In the genomic region with DNA sequence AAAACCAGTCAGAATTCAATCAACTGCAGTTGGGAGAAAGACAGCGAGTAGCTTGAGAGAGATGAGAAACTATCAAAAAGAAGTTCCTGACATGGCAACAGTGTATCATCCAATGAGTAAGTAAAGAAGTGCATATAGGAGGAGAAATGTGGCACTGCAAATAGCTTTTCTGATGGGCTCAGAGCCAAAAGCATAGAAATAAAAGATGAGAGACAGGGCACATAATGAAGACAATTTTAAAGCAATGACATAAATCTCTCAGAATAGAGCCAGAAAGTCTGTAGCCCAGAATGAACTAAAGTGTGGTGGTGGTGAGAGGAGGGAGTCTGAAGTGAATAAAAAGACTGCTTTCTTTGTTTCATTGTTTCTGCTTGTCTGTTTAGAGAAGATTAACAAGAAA, we compare ENCODE assay signal across 1 cellular context.
TF ChIP-seq lines count a peak whose summit lies in the region.

No MANE protein-coding gene starts in this region.

TF ChIP-seq in GM23338, 12 proteins besides CTCF, POLR2A, EP300 and RAD21 (continued from another document):
- TF ChIP-seq, protein P1, sequence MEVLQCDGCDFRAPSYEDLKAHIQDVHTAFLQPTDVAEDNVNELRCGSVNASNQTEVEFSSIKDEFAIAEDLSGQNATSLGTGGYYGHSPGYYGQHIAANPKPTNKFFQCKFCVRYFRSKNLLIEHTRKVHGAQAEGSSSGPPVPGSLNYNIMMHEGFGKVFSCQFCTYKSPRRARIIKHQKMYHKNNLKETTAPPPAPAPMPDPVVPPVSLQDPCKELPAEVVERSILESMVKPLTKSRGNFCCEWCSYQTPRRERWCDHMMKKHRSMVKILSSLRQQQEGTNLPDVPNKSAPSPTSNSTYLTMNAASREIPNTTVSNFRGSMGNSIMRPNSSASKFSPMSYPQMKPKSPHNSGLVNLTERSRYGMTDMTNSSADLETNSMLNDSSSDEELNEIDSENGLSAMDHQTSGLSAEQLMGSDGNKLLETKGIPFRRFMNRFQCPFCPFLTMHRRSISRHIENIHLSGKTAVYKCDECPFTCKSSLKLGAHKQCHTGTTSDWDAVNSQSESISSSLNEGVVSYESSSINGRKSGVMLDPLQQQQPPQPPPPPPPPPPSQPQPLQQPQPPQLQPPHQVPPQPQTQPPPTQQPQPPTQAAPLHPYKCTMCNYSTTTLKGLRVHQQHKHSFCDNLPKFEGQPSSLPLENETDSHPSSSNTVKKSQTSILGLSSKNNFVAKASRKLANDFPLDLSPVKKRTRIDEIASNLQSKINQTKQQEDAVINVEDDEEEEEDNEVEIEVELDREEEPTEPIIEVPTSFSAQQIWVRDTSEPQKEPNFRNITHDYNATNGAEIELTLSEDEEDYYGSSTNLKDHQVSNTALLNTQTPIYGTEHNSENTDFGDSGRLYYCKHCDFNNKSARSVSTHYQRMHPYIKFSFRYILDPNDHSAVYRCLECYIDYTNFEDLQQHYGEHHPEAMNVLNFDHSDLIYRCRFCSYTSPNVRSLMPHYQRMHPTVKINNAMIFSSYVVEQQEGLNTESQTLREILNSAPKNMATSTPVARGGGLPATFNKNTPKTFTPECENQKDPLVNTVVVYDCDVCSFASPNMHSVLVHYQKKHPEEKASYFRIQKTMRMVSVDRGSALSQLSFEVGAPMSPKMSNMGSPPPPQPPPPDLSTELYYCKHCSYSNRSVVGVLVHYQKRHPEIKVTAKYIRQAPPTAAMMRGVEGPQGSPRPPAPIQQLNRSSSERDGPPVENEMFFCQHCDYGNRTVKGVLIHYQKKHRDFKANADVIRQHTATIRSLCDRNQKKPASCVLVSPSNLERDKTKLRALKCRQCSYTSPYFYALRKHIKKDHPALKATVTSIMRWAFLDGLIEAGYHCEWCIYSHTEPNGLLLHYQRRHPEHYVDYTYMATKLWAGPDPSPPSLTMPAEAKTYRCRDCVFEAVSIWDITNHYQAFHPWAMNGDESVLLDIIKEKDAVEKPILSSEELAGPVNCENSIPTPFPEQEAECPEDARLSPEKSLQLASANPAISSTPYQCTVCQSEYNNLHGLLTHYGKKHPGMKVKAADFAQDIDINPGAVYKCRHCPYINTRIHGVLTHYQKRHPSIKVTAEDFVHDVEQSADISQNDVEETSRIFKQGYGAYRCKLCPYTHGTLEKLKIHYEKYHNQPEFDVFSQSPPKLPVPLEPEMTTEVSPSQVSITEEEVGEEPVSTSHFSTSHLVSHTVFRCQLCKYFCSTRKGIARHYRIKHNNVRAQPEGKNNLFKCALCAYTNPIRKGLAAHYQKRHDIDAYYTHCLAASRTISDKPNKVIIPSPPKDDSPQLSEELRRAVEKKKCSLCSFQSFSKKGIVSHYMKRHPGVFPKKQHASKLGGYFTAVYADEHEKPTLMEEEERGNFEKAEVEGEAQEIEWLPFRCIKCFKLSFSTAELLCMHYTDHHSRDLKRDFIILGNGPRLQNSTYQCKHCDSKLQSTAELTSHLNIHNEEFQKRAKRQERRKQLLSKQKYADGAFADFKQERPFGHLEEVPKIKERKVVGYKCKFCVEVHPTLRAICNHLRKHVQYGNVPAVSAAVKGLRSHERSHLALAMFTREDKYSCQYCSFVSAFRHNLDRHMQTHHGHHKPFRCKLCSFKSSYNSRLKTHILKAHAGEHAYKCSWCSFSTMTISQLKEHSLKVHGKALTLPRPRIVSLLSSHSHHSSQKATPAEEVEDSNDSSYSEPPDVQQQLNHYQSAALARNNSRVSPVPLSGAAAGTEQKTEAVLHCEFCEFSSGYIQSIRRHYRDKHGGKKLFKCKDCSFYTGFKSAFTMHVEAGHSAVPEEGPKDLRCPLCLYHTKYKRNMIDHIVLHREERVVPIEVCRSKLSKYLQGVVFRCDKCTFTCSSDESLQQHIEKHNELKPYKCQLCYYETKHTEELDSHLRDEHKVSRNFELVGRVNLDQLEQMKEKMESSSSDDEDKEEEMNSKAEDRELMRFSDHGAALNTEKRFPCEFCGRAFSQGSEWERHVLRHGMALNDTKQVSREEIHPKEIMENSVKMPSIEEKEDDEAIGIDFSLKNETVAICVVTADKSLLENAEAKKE (CRISPR knock-in tag; IDR thresholded peaks at IDR 0.05), result no peak
